Comparison of ENCODE assay signal across 1 cellular context in the genomic region with DNA sequence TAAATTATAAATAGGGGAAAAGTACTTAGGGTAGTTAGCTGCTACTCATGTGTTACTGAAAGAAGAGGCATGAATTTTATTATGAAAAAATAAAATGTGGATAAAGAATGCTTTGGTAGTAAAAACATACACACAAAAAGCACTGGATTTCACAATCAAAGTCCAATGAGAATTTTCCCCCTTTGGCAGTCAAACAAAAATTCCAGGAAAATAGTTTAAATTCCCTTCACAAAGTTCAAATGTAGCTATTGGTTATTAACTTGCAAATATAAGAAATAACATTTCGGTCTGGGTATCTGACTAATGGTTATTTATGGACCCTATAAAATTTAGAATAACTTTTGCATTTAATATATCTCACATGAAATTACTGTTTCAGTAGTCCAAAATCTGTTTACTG.
TF ChIP-seq lines count a peak whose summit lies in the region.

No MANE protein-coding gene starts in this region.

TF ChIP-seq in IMR-90, 13 proteins besides CTCF, POLR2A, EP300 and RAD21 (continued from another document):
- TF ChIP-seq, protein P1, sequence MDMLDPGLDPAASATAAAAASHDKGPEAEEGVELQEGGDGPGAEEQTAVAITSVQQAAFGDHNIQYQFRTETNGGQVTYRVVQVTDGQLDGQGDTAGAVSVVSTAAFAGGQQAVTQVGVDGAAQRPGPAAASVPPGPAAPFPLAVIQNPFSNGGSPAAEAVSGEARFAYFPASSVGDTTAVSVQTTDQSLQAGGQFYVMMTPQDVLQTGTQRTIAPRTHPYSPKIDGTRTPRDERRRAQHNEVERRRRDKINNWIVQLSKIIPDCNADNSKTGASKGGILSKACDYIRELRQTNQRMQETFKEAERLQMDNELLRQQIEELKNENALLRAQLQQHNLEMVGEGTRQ (IDR thresholded peaks at IDR 0.05; ENCODE audit: low read depth, low read length) = no peak
